9 cellular contexts compared by ENCODE assay signal in genomic region chr5:139664273-139664693, GRCh38. TPM values are rescaled to one million over a fixed set of nuclear protein-coding genes. Genes with fewer than 3 reads are reported as not detected.
DNase-seq lines count a peak whose midpoint lies in the region; ATAC-seq and TF ChIP-seq lines count a peak whose summit lies in the region.
"Had no signal": no experiment of that assay in that cellular context is flagged by ENCODE, and none has a peak within 500 bp of the region (broad histone marks: within the 10 kb centered on the region; RNA-seq: fewer than 3 reads in every experiment).

No MANE protein-coding gene starts in this region.

- H3K4me3 ChIP-seq in tibial nerve = no peak overlapping the region

- ATAC-seq in activated CD8-positive, alpha-beta T cell treated with anti-CD3 and anti-CD28 coated beads for 36 hours = peak; percentile 10
- no peak for ATAC-seq in activated CD8-positive, alpha-beta T cell treated with anti-CD3 and anti-CD28 coated beads, Interleukin-2, amount 10 ng/mL, durations not matched to agents 7 days and 5 days
- peak; percentile 48 for ATAC-seq in HG03354 (IDR thresholded peaks at IDR 0.05; ENCODE audit: poor library complexity, severe bottlenecking, unreplicated experiment)

- CTCF ChIA-PET in activated CD8-positive, alpha-beta T cell treated with anti-CD3 and anti-CD28 coated beads for 36 hours (lab: Charles Lee) = interaction anchor here (1.7 kb wide), 1 partner anchor 101 kb away, joined by 9 read pairs; no protein-coding TSS in a partner anchor
- CTCF ChIA-PET in activated CD8-positive, alpha-beta T cell treated with anti-CD3 and anti-CD28 coated beads, Interleukin-2, amount 10 ng/mL, durations not matched to agents 7 days and 5 days (lab: Charles Lee) = interaction anchor here (1.1 kb wide), 1 partner anchor 30 kb away, joined by 3 read pairs; no protein-coding TSS in a partner anchor

- H3K9me3 ChIP-seq in tibial nerve = no peaks in the 10 kb centered on the region

- no peaks in the 10 kb centered on the region for H3K9me3 Mint-ChIP-seq in activated CD8-positive, alpha-beta T cell treated with anti-CD3 and anti-CD28 coated beads for 36 hours
- H3K9me3 Mint-ChIP-seq in activated CD8-positive, alpha-beta T cell treated with anti-CD3 and anti-CD28 coated beads, Interleukin-2, amount 10 ng/mL, durations not matched to agents 7 days and 5 days (ENCODE audit: insufficient read depth) = no peaks in the 10 kb centered on the region
- no peaks in the 10 kb centered on the region for H3K9me3 Mint-ChIP-seq in dendritic cell treated with granulocyte-macrophage colony-stimulating factor and Interleukin-4, amounts not matched to agents 40 ng/mL and 50 ng/mL, for 4 days
- H3K9me3 Mint-ChIP-seq: activated naive CD4-positive, alpha-beta T cell treated with anti-CD3 and anti-CD28 coated beads, Interleukin-2, amount 50 U/mL, for 72 hours had no signal

- peaks cover 45% of the 10 kb centered on the region for H3K4me1 Mint-ChIP-seq in activated CD8-positive, alpha-beta T cell treated with anti-CD3 and anti-CD28 coated beads for 36 hours (ENCODE audit: low read depth)
- H3K4me1 Mint-ChIP-seq in activated CD8-positive, alpha-beta T cell treated with anti-CD3 and anti-CD28 coated beads, Interleukin-2, amount 10 ng/mL, durations not matched to agents 7 days and 5 days (ENCODE audit: low read depth) = peaks cover 30% of the 10 kb centered on the region
- H3K4me1 Mint-ChIP-seq in dendritic cell treated with granulocyte-macrophage colony-stimulating factor and Interleukin-4, amounts not matched to agents 40 ng/mL and 50 ng/mL, for 4 days (ENCODE audit: low read depth) = peaks cover 96% of the 10 kb centered on the region

- intact Hi-C loops in activated CD8-positive, alpha-beta T cell treated with anti-CD3 and anti-CD28 coated beads for 36 hours (cut with micrococcal nuclease) = no loop called here
- intact Hi-C loops in dendritic cell treated with granulocyte-macrophage colony-stimulating factor and Interleukin-4, amounts not matched to agents 40 ng/mL and 50 ng/mL, for 4 days (cut with micrococcal nuclease) = loop anchor here (2.0 kb wide), 1 partner anchor 15 kb away; the partner anchor contains the start of gene CXXC5

- H3K27ac Mint-ChIP-seq in activated CD8-positive, alpha-beta T cell treated with anti-CD3 and anti-CD28 coated beads for 36 hours = peak overlapping the region; percentile 49
- H3K27ac Mint-ChIP-seq in activated CD8-positive, alpha-beta T cell treated with anti-CD3 and anti-CD28 coated beads, Interleukin-2, amount 10 ng/mL, durations not matched to agents 7 days and 5 days = no peak overlapping the region
- peak overlapping the region; percentile 72 for H3K27ac Mint-ChIP-seq in dendritic cell treated with granulocyte-macrophage colony-stimulating factor and Interleukin-4, amounts not matched to agents 40 ng/mL and 50 ng/mL, for 4 days
- H3K27ac Mint-ChIP-seq: activated naive CD4-positive, alpha-beta T cell treated with anti-CD3 and anti-CD28 coated beads, Interleukin-2, amount 50 U/mL, for 72 hours had no signal

- no peaks in the 10 kb centered on the region for H3K36me3 ChIP-seq in tibial nerve

- no peaks in the 10 kb centered on the region for H3K36me3 Mint-ChIP-seq in activated CD8-positive, alpha-beta T cell treated with anti-CD3 and anti-CD28 coated beads for 36 hours (ENCODE audit: low read depth)
- H3K36me3 Mint-ChIP-seq in activated CD8-positive, alpha-beta T cell treated with anti-CD3 and anti-CD28 coated beads, Interleukin-2, amount 10 ng/mL, durations not matched to agents 7 days and 5 days (ENCODE audit: low read depth) = no peaks in the 10 kb centered on the region
- peaks cover 22% of the 10 kb centered on the region for H3K36me3 Mint-ChIP-seq in dendritic cell treated with granulocyte-macrophage colony-stimulating factor and Interleukin-4, amounts not matched to agents 40 ng/mL and 50 ng/mL, for 4 days (ENCODE audit: low read depth)
- H3K36me3 Mint-ChIP-seq: activated naive CD4-positive, alpha-beta T cell treated with anti-CD3 and anti-CD28 coated beads, Interleukin-2, amount 50 U/mL, for 72 hours had no signal

- H3K27ac ChIP-seq in tibial nerve = peak overlapping the region; percentile 47 to 98 (median 70)

- H3K4me3 Mint-ChIP-seq in activated CD8-positive, alpha-beta T cell treated with anti-CD3 and anti-CD28 coated beads for 36 hours = no peak overlapping the region
- no peak overlapping the region for H3K4me3 Mint-ChIP-seq in activated CD8-positive, alpha-beta T cell treated with anti-CD3 and anti-CD28 coated beads, Interleukin-2, amount 10 ng/mL, durations not matched to agents 7 days and 5 days
- H3K4me3 Mint-ChIP-seq in dendritic cell treated with granulocyte-macrophage colony-stimulating factor and Interleukin-4, amounts not matched to agents 40 ng/mL and 50 ng/mL, for 4 days = peak overlapping the region; percentile 37

- TF ChIP-seq CTCF in activated CD8-positive, alpha-beta T cell treated with anti-CD3 and anti-CD28 coated beads for 36 hours (IDR thresholded peaks at IDR 0.05) = no peak
- TF ChIP-seq CTCF in tibial nerve (IDR thresholded peaks at IDR 0.05) = no peak

- no peak for TF ChIP-seq POLR2A in tibial nerve (IDR thresholded peaks at IDR 0.05)

- H3K27me3 ChIP-seq in tibial nerve = no peaks in the 10 kb centered on the region

- DNase-seq in activated CD8-positive, alpha-beta T cell treated with anti-CD3 and anti-CD28 coated beads for 36 hours = no peak
- DNase-seq in activated CD8-positive, alpha-beta T cell treated with anti-CD3 and anti-CD28 coated beads, Interleukin-2, amount 10 ng/mL, durations not matched to agents 7 days and 5 days = no peak
- DNase-seq in tibial nerve (ENCODE audit: low spot score in 2 of 2) (no peak), NCI-H1105 treated with DMSO at 0.1 percent for 48 hours (lab: John Stamatoyannopoulos, UW) (no peak), NCI-H82 (lab: John Stamatoyannopoulos, UW) (no peak), retina (no peak)

- no peaks in the 10 kb centered on the region for H3K27me3 Mint-ChIP-seq in activated CD8-positive, alpha-beta T cell treated with anti-CD3 and anti-CD28 coated beads for 36 hours
- H3K27me3 Mint-ChIP-seq in activated CD8-positive, alpha-beta T cell treated with anti-CD3 and anti-CD28 coated beads, Interleukin-2, amount 10 ng/mL, durations not matched to agents 7 days and 5 days (ENCODE audit: low read depth) = no peaks in the 10 kb centered on the region
- H3K27me3 Mint-ChIP-seq in dendritic cell treated with granulocyte-macrophage colony-stimulating factor and Interleukin-4, amounts not matched to agents 40 ng/mL and 50 ng/mL, for 4 days = peaks cover 3% of the 10 kb centered on the region

- TF ChIP-seq EP300 in tibial nerve (IDR thresholded peaks at IDR 0.05) = peak in 1 of 2 donors; percentile 11

- 41 to 61% methylated on average over 7 to 9 of the region's 9 CpGs for WGBS in tibial nerve, 2 donors

- POLR2A ChIA-PET in activated CD8-positive, alpha-beta T cell treated with anti-CD3 and anti-CD28 coated beads for 36 hours (lab: Charles Lee) = interaction anchor here (0.7 to 1.2 kb wide), 5 partner anchors 10 to 81 kb away, joined by 3 to 4 read pairs (median 3); no protein-coding TSS in a partner anchor
- POLR2A ChIA-PET in activated CD8-positive, alpha-beta T cell treated with anti-CD3 and anti-CD28 coated beads, Interleukin-2, amount 10 ng/mL, durations not matched to agents 7 days and 5 days (lab: Charles Lee) = no interaction called here

- H3K4me1 ChIP-seq in tibial nerve = peaks cover 0 to 98% (median 89%) of the 10 kb centered on the region in 4 donors

RNA-seq across cellular contexts. Expression of gene CXXC5, which starts 16.1 kb away (rescaled TPM):
- 1 to 10 TPM; 3.5 to 4.3 TPM for total RNA-seq in activated CD8-positive, alpha-beta T cell treated with anti-CD3 and anti-CD28 coated beads for 36 hours
- total RNA-seq in activated CD8-positive, alpha-beta T cell treated with anti-CD3 and anti-CD28 coated beads, Interleukin-2, amount 10 ng/mL, durations not matched to agents 7 days and 5 days = 1 to 10 TPM; 1.2 to 2.0 TPM
- 10 to 100 TPM; 45.0 to 80.4 (median 67.0) TPM for total RNA-seq in tibial nerve

Comparison
In these comparisons a context has a peak if more than half of its experiments do, and no peak if none do; other contexts are left out.
1. RNA of gene CXXC5, which starts 16.1 kb away (total RNA-seq): 45.0 to 80.4 TPM in tibial nerve; 3.5 to 4.3 TPM in activated CD8-positive, alpha-beta T cell treated with anti-CD3 and anti-CD28 coated beads for 36 hours and 1.2 to 2.0 TPM in activated CD8-positive, alpha-beta T cell treated with anti-CD3 and anti-CD28 coated beads, Interleukin-2, amount 10 ng/mL, durations not matched to agents 7 days and 5 days; every median in the first group is over 4 times any median in the second.